ENCODE assay signal across 8 cellular contexts in genomic region chr1:6245086-6245868, GRCh38. TPM values are rescaled to one million over a fixed set of nuclear protein-coding genes. Genes with fewer than 3 reads are reported as not detected.
A peak's percentile ranks its signal among the peaks of the same experiment; 100 is the strongest.
DNase-seq lines count a peak whose midpoint lies in the region; ATAC-seq and TF ChIP-seq lines count a peak whose summit lies in the region.

No MANE protein-coding gene starts in this region.

- TF ChIP-seq CTCF in HL-60 (IDR thresholded peaks at IDR 0.05; ENCODE audit: insufficient read depth, low read length) (peak; percentile 92), OCI-LY7 (conservative IDR thresholded peaks at IDR 0.05; ENCODE audit: low read length) (peak; percentile 71), neural cell (IDR thresholded peaks at IDR 0.05; ENCODE audit: poor library complexity, severe bottlenecking) (peak; percentile 79)

- no peaks in the 10 kb centered on the region for H3K9me3 Mint-ChIP-seq in activated T-cell treated with anti-CD3 and anti-CD28 coated beads, Interleukin-2, amount 50 U/mL, for 24 hours

- CTCF ChIA-PET in OCI-LY7 (lab: Charles Lee; ENCODE audit: unreplicated experiment): interaction anchor here (0.6 to 1.3 kb wide), 2 partner anchors 157 to 194 kb away, joined by 3 read pairs; no protein-coding TSS in a partner anchor

- H3K4me1 ChIP-seq in OCI-LY7 (ENCODE audit: insufficient read depth, low read length, poor library complexity, severe bottlenecking): no peaks in the 10 kb centered on the region

- BruUV-seq in OCI-LY7 (replicated peaks; lab: Mats Ljungman, UMichigan): no TSS peak

- H2AFZ ChIP-seq in OCI-LY7 (ENCODE audit: low read length) (no peak overlapping the region), neural cell (ENCODE audit: low read depth, low read length) (no peak overlapping the region)

- H4K20me1 ChIP-seq in OCI-LY7 (ENCODE audit: insufficient read depth, low read length) (no peaks in the 10 kb centered on the region), neural cell (ENCODE audit: insufficient read depth) (no peaks in the 10 kb centered on the region)

- peak; percentile 75 for TF ChIP-seq RAD21 in neural cell (conservative IDR thresholded peaks at IDR 0.05)

- DNase-seq in NCI-H2081 (lab: John Stamatoyannopoulos, UW): peak; percentile 88 to 93
- no peak for DNase-seq in NCI-H2081 treated with DMSO at 0.1 percent for 48 hours (lab: John Stamatoyannopoulos, UW)
- peak; percentile 75 to 81 for DNase-seq in HL-60 (ENCODE audit: low read depth in 1 of 2, low spot score in 1 of 2)
- peak; percentile 74 for DNase-seq in OCI-LY7 (ENCODE audit: low spot score)
- peak; percentile 87 for DNase-seq in activated T-cell treated with anti-CD3 and anti-CD28 coated beads, Interleukin-2, amount 50 U/mL, for 24 hours
- peak; percentile 67 for DNase-seq in fibroblast of gingiva (ENCODE audit: low read depth)
- DNase-seq in stimulated activated naive CD8-positive, alpha-beta T cell treated with anti-CD3 and anti-CD28 coated beads, Interleukin-15, Interleukin-2, amounts not matched to agents 100 U/mL and 50 U/mL, for 24 hours: peak; percentile 89

- POLR2A ChIA-PET in OCI-LY7 (lab: Charles Lee): no interaction called here

- no peak overlapping the region for H3K4me2 ChIP-seq in OCI-LY7 (ENCODE audit: low read length)
- no peak overlapping the region for H3K4me2 ChIP-seq in neural cell (ENCODE audit: low read length)

- no peak overlapping the region for H3K27ac Mint-ChIP-seq in activated T-cell treated with anti-CD3 and anti-CD28 coated beads, Interleukin-2, amount 50 U/mL, for 24 hours

- intact Hi-C loops in OCI-LY7 (cut with micrococcal nuclease; ENCODE audit: unreplicated experiment): loop anchor here (5.0 to 10.0 kb wide), 3 partner anchors 112 to 190 kb away; no protein-coding TSS in a partner anchor

- ATAC-seq in stimulated activated naive CD8-positive, alpha-beta T cell treated with anti-CD3 and anti-CD28 coated beads, Interleukin-15, Interleukin-2, amounts not matched to agents 100 U/mL and 50 U/mL, for 24 hours: peak; percentile 70

- H3K9me2 ChIP-seq in OCI-LY7 (ENCODE audit: insufficient read depth, low read length) (no peaks in the 10 kb centered on the region), neural cell (ENCODE audit: insufficient read depth, low read length) (no peaks in the 10 kb centered on the region)

- H3K4me3 ChIP-seq in HL-60 (replicated peaks; ENCODE audit: insufficient read depth, low read length) (no peak overlapping the region), OCI-LY7 (ENCODE audit: low read depth, low read length, poor library complexity, severe bottlenecking) (no peak overlapping the region), neural cell (ENCODE audit: low read length) (peak overlapping the region; percentile 68)

- H3K27me3 Mint-ChIP-seq in activated T-cell treated with anti-CD3 and anti-CD28 coated beads, Interleukin-2, amount 50 U/mL, for 24 hours: peaks cover 70% of the 10 kb centered on the region

- no peaks in the 10 kb centered on the region for H3K36me3 Mint-ChIP-seq in activated T-cell treated with anti-CD3 and anti-CD28 coated beads, Interleukin-2, amount 50 U/mL, for 24 hours (ENCODE audit: low read depth)

- peaks cover 15% of the 10 kb centered on the region for H3K4me1 Mint-ChIP-seq in activated T-cell treated with anti-CD3 and anti-CD28 coated beads, Interleukin-2, amount 50 U/mL, for 24 hours (ENCODE audit: low read depth)

- no peaks in the 10 kb centered on the region for H3F3A ChIP-seq in neural cell (ENCODE audit: insufficient read depth, low read length, poor library complexity, severe bottlenecking)

- H3K4me3 Mint-ChIP-seq in activated T-cell treated with anti-CD3 and anti-CD28 coated beads, Interleukin-2, amount 50 U/mL, for 24 hours: no peak overlapping the region

- H3K27me3 ChIP-seq in HL-60 (ENCODE audit: insufficient read depth, poor library complexity, severe bottlenecking) (peaks cover 58% of the 10 kb centered on the region), neural cell (ENCODE audit: insufficient read depth, low read depth, low read length) (peaks cover 62% of the 10 kb centered on the region)

- no peak for TF ChIP-seq EP300 in neural cell (conservative IDR thresholded peaks at IDR 0.05; ENCODE audit: poor library complexity, severe bottlenecking)

- H3K27ac ChIP-seq in HL-60 (replicated peaks) (no peak overlapping the region), OCI-LY7 (ENCODE audit: low read depth, low read length, poor library complexity, severe bottlenecking) (no peak overlapping the region), neural cell (ENCODE audit: low read length) (no peak overlapping the region)

- H3K36me3 ChIP-seq in OCI-LY7 (ENCODE audit: insufficient read depth, low read length) (no peaks in the 10 kb centered on the region), neural cell (ENCODE audit: insufficient read depth, low read length) (no peaks in the 10 kb centered on the region)

- H3K9ac ChIP-seq in neural cell (ENCODE audit: low read length): peak overlapping the region; percentile 60

- H3K79me2 ChIP-seq in OCI-LY7 (ENCODE audit: insufficient read depth, low read depth, low read length): no peaks in the 10 kb centered on the region
- no peaks in the 10 kb centered on the region for H3K79me2 ChIP-seq in neural cell (replicated peaks; ENCODE audit: insufficient read depth, low read length)

- H3K9me3 ChIP-seq in OCI-LY7 (ENCODE audit: low read length): no peaks in the 10 kb centered on the region
- H3K9me3 ChIP-seq in neural cell (ENCODE audit: low read length): no peaks in the 10 kb centered on the region

TF ChIP-seq in neural cell, 6 proteins besides CTCF, POLR2A, EP300 and RAD21:
- TF ChIP-seq POLR2AphosphoS5 (IDR thresholded peaks at IDR 0.05) (peak; percentile 27), SMC3 (conservative IDR thresholded peaks at IDR 0.05; ENCODE audit: poor library complexity) (peak; percentile 69), REST (IDR thresholded peaks at IDR 0.05; ENCODE audit: borderline replicate concordance) (peak; percentile 97), EZH2 (IDR thresholded peaks at IDR 0.05; ENCODE audit: borderline replicate concordance, insufficient read depth, low read length, poor library complexity, severe bottlenecking) (peak; percentile 68), TAF1 (IDR thresholded peaks at IDR 0.05; ENCODE audit: low read depth) (no peak), MXI1 (conservative IDR thresholded peaks at IDR 0.05; ENCODE audit: poor library complexity, severe bottlenecking) (peak; percentile 44)

RNA-seq across cellular contexts. Expression of gene HES3, which starts 1.3 kb away (rescaled TPM):
- total RNA-seq in OCI-LY7 (2014; rRNA removed; shearing (Covaris generic)): not detected in 2 replicates
- total RNA-seq in OCI-LY7 (2022): not detected in 2 replicates
- not detected in 2 replicates for polyA plus RNA-seq in neural cell
- not detected in 2 replicates for polyA minus RNA-seq in neural cell

RNA-seq across cellular contexts. Expression of gene ICMT, which starts 9.5 kb away (rescaled TPM):
- total RNA-seq in OCI-LY7 (2014; rRNA removed; shearing (Covaris generic)): 54.0 and 57.0 TPM in 2 replicates
- total RNA-seq in OCI-LY7 (2022): 42.2 and 48.0 TPM in 2 replicates
- polyA plus RNA-seq in neural cell: 21.1 and 23.3 TPM in 2 replicates
- 40.4 and 41.9 TPM in 2 replicates for polyA minus RNA-seq in neural cell

RNA-seq across cellular contexts. Expression of gene GPR153, which starts 15.6 kb away (rescaled TPM):
- total RNA-seq in OCI-LY7 (2014; rRNA removed; shearing (Covaris generic)): not detected in 2 replicates
- not detected in 2 replicates for total RNA-seq in OCI-LY7 (2022)
- 26.9 and 34.6 TPM in 2 replicates for polyA plus RNA-seq in neural cell
- 42.4 and 45.5 TPM in 2 replicates for polyA minus RNA-seq in neural cell

RNA-seq across cellular contexts. Expression of gene RNF207, which starts 39.4 kb away (rescaled TPM):
- not detected in 2 replicates for total RNA-seq in OCI-LY7 (2014; rRNA removed; shearing (Covaris generic))
- total RNA-seq in OCI-LY7 (2022): not detected in 2 replicates
- polyA plus RNA-seq in neural cell: 1.7 and 3.5 TPM in 2 replicates
- 1.9 TPM in 2 replicates for polyA minus RNA-seq in neural cell

RNA-seq across cellular contexts. Expression of gene RPL22, which starts 45.9 kb away (rescaled TPM):
- 249 and 330 TPM in 2 replicates for total RNA-seq in OCI-LY7 (2014; rRNA removed; shearing (Covaris generic))
- total RNA-seq in OCI-LY7 (2022): 589 and 605 TPM in 2 replicates
- 275 and 294 TPM in 2 replicates for polyA plus RNA-seq in neural cell
- polyA minus RNA-seq in neural cell: 180 and 190 TPM in 2 replicates
